7 cellular contexts compared by ENCODE assay signal in the genomic region with DNA sequence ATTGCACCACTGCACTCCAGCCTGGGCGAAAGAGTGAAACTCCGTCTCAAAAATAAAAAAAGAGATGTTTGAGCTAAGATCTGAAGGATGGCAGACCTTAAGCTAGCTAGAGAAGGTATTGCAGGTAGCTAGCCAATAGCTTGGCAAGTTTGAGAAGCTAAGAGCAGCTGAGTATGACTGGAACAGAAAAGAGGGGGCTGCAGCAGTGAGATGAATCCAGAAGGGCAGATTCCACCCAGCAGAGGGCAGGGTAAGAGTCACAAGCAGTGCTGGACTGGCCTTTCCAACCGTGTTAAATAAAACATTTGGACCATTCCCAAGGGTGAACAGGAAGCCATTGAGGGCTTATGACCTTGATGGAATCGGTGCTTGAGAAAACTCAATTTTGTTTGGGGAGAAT. TPM values are rescaled to one million over a fixed set of nuclear protein-coding genes. Genes with fewer than 3 reads are reported as not detected.
DNase-seq lines count a peak whose midpoint lies in the region; ATAC-seq and TF ChIP-seq lines count a peak whose summit lies in the region.
"Had no signal": no experiment of that assay in that cellular context is flagged by ENCODE, and none has a peak within 500 bp of the region (broad histone marks: within the 10 kb centered on the region; RNA-seq: fewer than 3 reads in every experiment).

No MANE protein-coding gene starts in this region.

- TF ChIP-seq CTCF in NB4 (IDR thresholded peaks at IDR 0.05; ENCODE audit: low read depth, low read length) (peak; percentile 18), glutamatergic neuron (IDR thresholded peaks at IDR 0.05; ENCODE audit: partially characterized antibody, unreplicated experiment) (peak; percentile 26)

- no peaks in the 10 kb centered on the region for H3K36me3 Mint-ChIP-seq in glutamatergic neuron (ENCODE audit: unreplicated experiment)

- no peak overlapping the region for H3K27ac Mint-ChIP-seq in glutamatergic neuron (ENCODE audit: unreplicated experiment)

- ATAC-seq in HG03045 (IDR thresholded peaks at IDR 0.05; ENCODE audit: unreplicated experiment), result no peak
- no peak for ATAC-seq in GM18861 (IDR thresholded peaks at IDR 0.05; ENCODE audit: unreplicated experiment)

- H3K4me3 Mint-ChIP-seq in glutamatergic neuron (ENCODE audit: unreplicated experiment), result no peak overlapping the region

- no peak for TF ChIP-seq POLR2A in NB4 (IDR thresholded peaks at IDR 0.05; ENCODE audit: extremely low read depth, insufficient read length)

- peaks cover 5% of the 10 kb centered on the region for H3K4me1 Mint-ChIP-seq in glutamatergic neuron (ENCODE audit: low read depth, unreplicated experiment)

- H3K9me3 Mint-ChIP-seq in glutamatergic neuron (ENCODE audit: unreplicated experiment), result peaks cover 8% of the 10 kb centered on the region

- H3K27me3 Mint-ChIP-seq in glutamatergic neuron (ENCODE audit: unreplicated experiment), result peaks cover 9% of the 10 kb centered on the region

- DNase-seq in AG20443 (ENCODE audit: low spot score) (peak; percentile 26), NB4 (ENCODE audit: low read depth) (peak; percentile 39), glutamatergic neuron (peak; percentile 54)
- DNase-seq in activated effector memory CD4-positive, alpha-beta T cell treated with anti-CD3 and anti-CD28 coated beads, Interleukin-2, amount 50 U/mL, for 16 hours, result no peak

- H3K4me3 ChIP-seq in NB4 (ENCODE audit: low read depth, low read length), result no peak overlapping the region
- H3K4me3 ChIP-seq: suprapubic skin had no signal

RNA-seq across cellular contexts. Expression of a gene that starts 5.7 kb away (rescaled TPM):
- 27.1 TPM for total RNA-seq in glutamatergic neuron (ENCODE audit: unreplicated experiment)

RNA-seq across cellular contexts. Expression of a gene that starts 46.7 kb away (rescaled TPM):
- 1.0 TPM for total RNA-seq in glutamatergic neuron (ENCODE audit: unreplicated experiment)

RNA-seq across cellular contexts. Expression of a gene that starts 55.6 kb away (rescaled TPM):
- 1.0 TPM for total RNA-seq in glutamatergic neuron (ENCODE audit: unreplicated experiment)

RNA-seq across cellular contexts. Expression of a gene that starts 55.7 kb away (rescaled TPM):
- total RNA-seq in glutamatergic neuron (ENCODE audit: unreplicated experiment), result 3.1 TPM
